In the genomic region with DNA sequence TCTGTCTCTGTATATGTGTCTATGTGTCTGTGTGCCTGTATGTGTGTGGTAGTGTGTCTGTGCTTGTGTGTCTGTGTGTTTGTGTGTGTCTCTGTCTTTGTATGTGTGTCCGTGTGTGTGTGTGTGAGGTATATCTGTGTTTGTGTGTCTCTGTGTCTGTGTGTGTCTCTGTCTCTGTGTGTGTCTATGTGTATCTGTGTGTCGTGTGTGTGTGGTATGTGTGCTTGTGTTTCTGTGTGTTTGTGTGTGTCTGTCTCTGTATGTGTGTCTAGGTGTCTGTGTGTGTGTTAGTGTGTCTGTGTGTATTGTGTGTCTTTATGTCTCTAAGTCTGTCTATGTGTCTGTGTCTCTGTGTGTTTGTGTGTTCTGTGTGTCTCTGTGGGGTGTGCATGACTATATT, we compare ENCODE assay signal across 26 cellular contexts.
DNase-seq lines count a peak whose midpoint lies in the region; ATAC-seq, FAIRE-seq and TF ChIP-seq lines count a peak whose summit lies in the region.
"Had no signal": no experiment of that assay in that cellular context is flagged by ENCODE, and none has a peak within 500 bp of the region (broad histone marks: within the 10 kb centered on the region; RNA-seq: fewer than 3 reads in every experiment).

No MANE protein-coding gene starts in this region.

- peak overlapping the region; percentile 75 for H3K9ac ChIP-seq in OCI-LY1 (ENCODE audit: low read length)
- peak overlapping the region; percentile 24 for H3K9ac ChIP-seq in GM12878 (ENCODE audit: control insufficient read depth, insufficient read depth, low read length)

- no peaks in the 10 kb centered on the region for H3F3A ChIP-seq in OCI-LY1 (ENCODE audit: insufficient read depth, low read length)

- no peak overlapping the region for H3K4me3 Mint-ChIP-seq in activated CD8-positive, alpha-beta memory T cell treated with anti-CD3 and anti-CD28 coated beads, Interleukin-2, amount 10 ng/mL, durations not matched to agents 7 days and 5 days
- peak overlapping the region; percentile 69 for H3K4me3 Mint-ChIP-seq in stimulated activated memory B cell treated with anti-CD40 and anti-IgM and Interleukin-4, amounts not matched to agents 10 μg/mL and 1 μg/mL and 100 μg/mL, for 72 hours
- H3K4me3 Mint-ChIP-seq: activated CD4-positive, alpha-beta memory T cell treated with anti-CD3 and anti-CD28 coated beads for 36 hours; activated naive CD4-positive, alpha-beta T cell treated with anti-CD3 and anti-CD28 coated beads for 36 hours; type B pancreatic cell had no signal

- peaks cover 11% of the 10 kb centered on the region for H3K9me3 Mint-ChIP-seq in activated CD8-positive, alpha-beta memory T cell treated with anti-CD3 and anti-CD28 coated beads, Interleukin-2, amount 10 ng/mL, durations not matched to agents 7 days and 5 days (ENCODE audit: low read depth)
- H3K9me3 Mint-ChIP-seq in stimulated activated memory B cell treated with anti-CD40 and anti-IgM and Interleukin-4, amounts not matched to agents 10 μg/mL and 1 μg/mL and 100 μg/mL, for 72 hours = peaks cover 24% of the 10 kb centered on the region
- H3K9me3 Mint-ChIP-seq: activated CD4-positive, alpha-beta memory T cell treated with anti-CD3 and anti-CD28 coated beads for 36 hours; activated naive CD4-positive, alpha-beta T cell treated with anti-CD3 and anti-CD28 coated beads for 36 hours had no signal

- TF ChIP-seq POLR2A in GM12878 (IDR thresholded peaks at IDR 0.05; ENCODE audit: low read depth, low read length) (no peak), lower leg skin (IDR thresholded peaks at IDR 0.05) (no peak)

- TF ChIP-seq RAD21 in GM12878 (IDR thresholded peaks at IDR 0.05; ENCODE audit: insufficient read depth, low read depth, low read length) = no peak

- intact Hi-C loops in GM12878 (cut with micrococcal nuclease; ENCODE audit: unreplicated experiment) (loop anchor here (5.0 kb wide), 1 partner anchor 118 kb away; no protein-coding TSS in a partner anchor), lower leg skin (cut with DNase I; ENCODE audit: low total_unique reads) (no loop called here)

- DNase-seq in activated CD8-positive, alpha-beta memory T cell treated with anti-CD3 and anti-CD28 coated beads, Interleukin-2, amount 10 ng/mL, durations not matched to agents 7 days and 5 days = peak; percentile 7
- DNase-seq in activated CD8-positive, alpha-beta memory T cell treated with anti-CD3 and anti-CD28 coated beads for 24 hours = no peak
- no peak for DNase-seq in GM12878 (ENCODE audit: low read depth, low spot score)
- DNase-seq in lower leg skin (ENCODE audit: low spot score in 2 of 2) = no peak
- DNase-seq in NCI-H1694 (lab: John Stamatoyannopoulos, UW) = no peak
- DNase-seq: activated CD4-positive, alpha-beta memory T cell treated with anti-CD3 and anti-CD28 coated beads for 36 hours; activated CD4-positive, CD25-positive, alpha-beta regulatory T cell; activated naive CD4-positive, alpha-beta T cell treated with anti-CD3 and anti-CD28 coated beads for 36 hours; AML-193; cortex of kidney; NCI-H1694 treated with DMSO at 0.1 percent for 48 hours; NCI-H2171 treated with DMSO at 0.1 percent for 48 hours; NCI-H524; RPMI8226; T-helper 9 cell had no signal

- RAD21 ChIA-PET in GM12878 (lab: Charles Lee; ENCODE audit: unreplicated experiment) = no interaction called here

- no peaks in the 10 kb centered on the region for H3K9me3 ChIP-seq in OCI-LY1 (ENCODE audit: low read length)
- no peaks in the 10 kb centered on the region for H3K9me3 ChIP-seq in GM12878 (replicated peaks; ENCODE audit: control insufficient read depth, insufficient read depth, low read length)
- H3K9me3 ChIP-seq: neutrophil, prostate gland had no signal

- H3K79me2 ChIP-seq in OCI-LY1 (ENCODE audit: insufficient read depth, low read length) (no peaks in the 10 kb centered on the region), GM12878 (ENCODE audit: control insufficient read depth, insufficient read depth, low read length) (peaks cover 21% of the 10 kb centered on the region)

- no peaks in the 10 kb centered on the region for H3K36me3 ChIP-seq in OCI-LY1 (ENCODE audit: insufficient read depth, low read length)
- no peaks in the 10 kb centered on the region for H3K36me3 ChIP-seq in GM12878 (ENCODE audit: control insufficient read depth in 2 of 2, insufficient read depth in 2 of 2, low read length in 1 of 2)
- H3K36me3 ChIP-seq: cardiac muscle cell, neutrophil, prostate gland had no signal

- 35% methylated on average over 2 of the region's 2 CpGs for WGBS in GM12878 (ENCODE audit: insufficient coverage, insufficient replicate concordance, low lambda C conversion rate, missing lambda C conversion rate)
- 87 to 88% methylated on average over 2 of the region's 2 CpGs for WGBS in lower leg skin, 2 donors

- TF ChIP-seq CTCF in OCI-LY1 (IDR thresholded peaks at IDR 0.05; ENCODE audit: low read length) (no peak), GM12878 (IDR thresholded peaks at IDR 0.05 in 2 of 3, conservative IDR thresholded peaks at IDR 0.05 in 1 of 3; ENCODE audit: control insufficient read depth in 2 of 3, extremely low read depth in 1 of 3, insufficient read depth in 1 of 3, low read depth in 3 of 3, low read length in 3 of 3) (no peak), lower leg skin (IDR thresholded peaks at IDR 0.05) (no peak)

- no peaks in the 10 kb centered on the region for H3K27me3 Mint-ChIP-seq in activated CD8-positive, alpha-beta memory T cell treated with anti-CD3 and anti-CD28 coated beads, Interleukin-2, amount 10 ng/mL, durations not matched to agents 7 days and 5 days
- no peaks in the 10 kb centered on the region for H3K27me3 Mint-ChIP-seq in stimulated activated memory B cell treated with anti-CD40 and anti-IgM and Interleukin-4, amounts not matched to agents 10 μg/mL and 1 μg/mL and 100 μg/mL, for 72 hours
- H3K27me3 Mint-ChIP-seq: activated CD4-positive, alpha-beta memory T cell treated with anti-CD3 and anti-CD28 coated beads for 36 hours; type B pancreatic cell had no signal

- ATAC-seq in activated CD8-positive, alpha-beta memory T cell treated with anti-CD3 and anti-CD28 coated beads, Interleukin-2, amount 10 ng/mL, durations not matched to agents 7 days and 5 days = no peak
- ATAC-seq in GM12878 (no peak), HG02759 (IDR thresholded peaks at IDR 0.05; ENCODE audit: unreplicated experiment) (no peak)
- ATAC-seq in stimulated activated memory B cell treated with anti-CD40 and anti-IgM and Interleukin-4, amounts not matched to agents 10 μg/mL and 1 μg/mL and 100 μg/mL, for 72 hours = no peak
- ATAC-seq: K562 had no signal

- CTCF ChIA-PET in activated CD8-positive, alpha-beta memory T cell treated with anti-CD3 and anti-CD28 coated beads, Interleukin-2, amount 10 ng/mL, durations not matched to agents 7 days and 5 days (lab: Charles Lee) = no interaction called here
- CTCF ChIA-PET in GM12878 (lab: Yijun Ruan, JAX) = no interaction called here

- in situ Hi-C loops in GM12878 (cut with MboI) = no loop called here

- no peaks in the 10 kb centered on the region for H3K4me1 Mint-ChIP-seq in activated CD8-positive, alpha-beta memory T cell treated with anti-CD3 and anti-CD28 coated beads, Interleukin-2, amount 10 ng/mL, durations not matched to agents 7 days and 5 days
- H3K4me1 Mint-ChIP-seq in stimulated activated memory B cell treated with anti-CD40 and anti-IgM and Interleukin-4, amounts not matched to agents 10 μg/mL and 1 μg/mL and 100 μg/mL, for 72 hours = peaks cover 65% of the 10 kb centered on the region

- H3K36me3 Mint-ChIP-seq in activated CD8-positive, alpha-beta memory T cell treated with anti-CD3 and anti-CD28 coated beads, Interleukin-2, amount 10 ng/mL, durations not matched to agents 7 days and 5 days = no peaks in the 10 kb centered on the region
- H3K36me3 Mint-ChIP-seq in stimulated activated memory B cell treated with anti-CD40 and anti-IgM and Interleukin-4, amounts not matched to agents 10 μg/mL and 1 μg/mL and 100 μg/mL, for 72 hours = peaks cover 26% of the 10 kb centered on the region
- H3K36me3 Mint-ChIP-seq: activated CD4-positive, alpha-beta memory T cell treated with anti-CD3 and anti-CD28 coated beads for 36 hours had no signal

- no peak for FAIRE-seq in GM12878 (lab: Jason Lieb, UNC)
- FAIRE-seq: A204.1, G401.6, K562 had no signal

- TF ChIP-seq EP300 in GM12878 (IDR thresholded peaks at IDR 0.05; ENCODE audit: borderline replicate concordance in 1 of 2, control insufficient read depth in 1 of 2, low read depth in 2 of 2, low read length in 2 of 2) = no peak

- H2AFZ ChIP-seq in OCI-LY1 (ENCODE audit: low read length) (no peak overlapping the region), GM12878 (ENCODE audit: control insufficient read depth, low read depth, low read length) (no peak overlapping the region)

- H3K4me2 ChIP-seq in OCI-LY1 (ENCODE audit: low read length) = no peak overlapping the region
- H3K4me2 ChIP-seq in GM12878 (ENCODE audit: control insufficient read depth, insufficient read depth) = 0 out of 2 replicates have a peak overlapping the region, but pooled peaks have one; percentile 11

- BruUV-seq in GM12878 (replicated peaks; lab: Mats Ljungman, UMichigan) = TSS peak; percentile 87

- H3K4me1 ChIP-seq in OCI-LY1 (ENCODE audit: insufficient read depth, low read length, severe bottlenecking) (peaks cover 20% of the 10 kb centered on the region), GM12878 (ENCODE audit: control insufficient read depth, insufficient read depth, low read length) (peaks cover 55% of the 10 kb centered on the region)
- H3K4me1 ChIP-seq: prostate gland had no signal

- H3K4me3 ChIP-seq in OCI-LY1 (ENCODE audit: low read depth, low read length, poor library complexity, severe bottlenecking) (no peak overlapping the region), GM12878 (no peak overlapping the region), lower leg skin (ENCODE audit: low read depth, poor library complexity, severe bottlenecking) (no peak overlapping the region)
- H3K4me3 ChIP-seq: cardiac muscle cell, K562, prostate gland, SK-N-MC had no signal

- no peak overlapping the region for H3K27ac Mint-ChIP-seq in activated CD8-positive, alpha-beta memory T cell treated with anti-CD3 and anti-CD28 coated beads, Interleukin-2, amount 10 ng/mL, durations not matched to agents 7 days and 5 days
- H3K27ac Mint-ChIP-seq in stimulated activated memory B cell treated with anti-CD40 and anti-IgM and Interleukin-4, amounts not matched to agents 10 μg/mL and 1 μg/mL and 100 μg/mL, for 72 hours = peak overlapping the region; percentile 94
- H3K27ac Mint-ChIP-seq: activated CD4-positive, alpha-beta memory T cell treated with anti-CD3 and anti-CD28 coated beads for 36 hours; activated naive CD4-positive, alpha-beta T cell treated with anti-CD3 and anti-CD28 coated beads for 36 hours; type B pancreatic cell had no signal

- POLR2A ChIA-PET in GM12878 (lab: Charles Lee) = no interaction called here

- H4K20me1 ChIP-seq in OCI-LY1 (ENCODE audit: insufficient read depth, low read length) = no peaks in the 10 kb centered on the region
- H4K20me1 ChIP-seq in GM12878 (ENCODE audit: control insufficient read depth, insufficient read depth) = no peaks in the 10 kb centered on the region

- H3K27me3 ChIP-seq in OCI-LY1 (ENCODE audit: insufficient read depth, low read length) (no peaks in the 10 kb centered on the region), GM12878 (replicated peaks in 1 of 2; ENCODE audit: control insufficient read depth in 2 of 2, insufficient read depth in 2 of 2, low read length in 1 of 2) (no peaks in the 10 kb centered on the region)
- H3K27me3 ChIP-seq: cardiac muscle cell had no signal

- SMC1A ChIA-PET in GM12878 (lab: Charles Lee; ENCODE audit: uncharacterized antibody, unreplicated experiment) = no interaction called here

- H3K9me2 ChIP-seq in OCI-LY1 (ENCODE audit: low read depth, low read length) = no peaks in the 10 kb centered on the region

- H3K27ac ChIP-seq in OCI-LY1 (ENCODE audit: low read depth, low read length, poor library complexity, severe bottlenecking) (peak overlapping the region; percentile 96), GM12878 (ENCODE audit: control insufficient read depth, insufficient read depth) (peak overlapping the region; percentile 91)
- H3K27ac ChIP-seq: cardiac muscle cell, neutrophil, prostate gland, SK-N-MC had no signal
